In the genomic region with DNA sequence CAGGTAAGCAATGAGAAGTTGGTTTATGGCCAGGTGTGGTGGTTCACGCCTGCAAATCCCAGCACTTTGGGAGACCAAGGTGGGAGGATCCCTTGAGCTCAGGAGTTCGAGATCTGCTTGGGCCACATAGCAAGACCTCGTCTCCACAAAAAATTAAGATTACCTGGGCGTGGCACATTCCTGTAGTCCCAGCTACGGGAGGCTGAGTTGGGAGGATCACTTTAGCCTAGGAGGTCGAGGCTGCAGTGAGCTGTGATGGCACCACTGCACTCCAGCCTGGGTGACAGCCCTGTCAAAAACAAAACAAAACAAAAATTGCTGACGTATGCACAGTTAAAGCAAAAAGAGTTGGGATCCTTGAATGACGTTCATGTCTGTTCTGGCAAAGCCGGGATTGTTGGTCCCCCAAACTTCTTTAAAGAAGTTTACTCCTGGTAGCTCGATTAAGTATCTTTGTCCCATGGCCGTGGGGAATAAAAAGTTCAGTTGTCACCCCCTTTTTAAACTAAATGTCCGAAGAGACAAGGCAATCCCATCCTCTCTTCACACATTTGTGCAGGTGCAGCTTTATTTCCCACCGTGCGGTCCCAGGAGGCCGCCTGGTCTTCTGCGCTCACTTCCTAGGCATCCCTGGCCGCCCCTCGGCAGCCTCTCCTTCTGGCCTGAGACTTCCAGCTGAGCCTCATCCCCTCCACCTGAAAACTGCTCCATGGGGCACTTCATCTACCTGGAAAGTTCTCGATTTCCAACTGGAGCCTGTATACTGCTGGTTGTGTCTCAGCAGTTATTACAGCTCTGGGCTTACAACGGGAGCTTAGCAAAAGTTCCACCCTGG, we compare ENCODE assay signal across 1 cellular context.
TF ChIP-seq lines count a peak whose summit lies in the region.

No MANE protein-coding gene starts in this region.

TF ChIP-seq in HepG2, 621 proteins besides CTCF, POLR2A, EP300 and RAD21 (continued from another document):
- TF ChIP-seq, protein P1, sequence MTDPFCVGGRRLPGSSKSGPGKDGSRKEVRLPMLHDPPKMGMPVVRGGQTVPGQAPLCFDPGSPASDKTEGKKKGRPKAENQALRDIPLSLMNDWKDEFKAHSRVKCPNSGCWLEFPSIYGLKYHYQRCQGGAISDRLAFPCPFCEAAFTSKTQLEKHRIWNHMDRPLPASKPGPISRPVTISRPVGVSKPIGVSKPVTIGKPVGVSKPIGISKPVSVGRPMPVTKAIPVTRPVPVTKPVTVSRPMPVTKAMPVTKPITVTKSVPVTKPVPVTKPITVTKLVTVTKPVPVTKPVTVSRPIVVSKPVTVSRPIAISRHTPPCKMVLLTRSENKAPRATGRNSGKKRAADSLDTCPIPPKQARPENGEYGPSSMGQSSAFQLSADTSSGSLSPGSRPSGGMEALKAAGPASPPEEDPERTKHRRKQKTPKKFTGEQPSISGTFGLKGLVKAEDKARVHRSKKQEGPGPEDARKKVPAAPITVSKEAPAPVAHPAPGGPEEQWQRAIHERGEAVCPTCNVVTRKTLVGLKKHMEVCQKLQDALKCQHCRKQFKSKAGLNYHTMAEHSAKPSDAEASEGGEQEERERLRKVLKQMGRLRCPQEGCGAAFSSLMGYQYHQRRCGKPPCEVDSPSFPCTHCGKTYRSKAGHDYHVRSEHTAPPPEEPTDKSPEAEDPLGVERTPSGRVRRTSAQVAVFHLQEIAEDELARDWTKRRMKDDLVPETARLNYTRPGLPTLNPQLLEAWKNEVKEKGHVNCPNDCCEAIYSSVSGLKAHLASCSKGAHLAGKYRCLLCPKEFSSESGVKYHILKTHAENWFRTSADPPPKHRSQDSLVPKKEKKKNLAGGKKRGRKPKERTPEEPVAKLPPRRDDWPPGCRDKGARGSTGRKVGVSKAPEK (CRISPR knock-in tag; IDR thresholded peaks at IDR 0.05; ENCODE audit: borderline replicate concordance): no peak
- peak; percentile 58; the same call in 1 of the 2 replicates for TF ChIP-seq NKX3-1 (CRISPR knock-in tag; IDR thresholded peaks at IDR 0.05)
- 0 out of 2 replicates have a peak, but pooled peaks have one; percentile 19 for TF ChIP-seq BRCA1 (CRISPR knock-in tag; IDR thresholded peaks at IDR 0.05)
- 0 out of 2 replicates have a peak, but pooled peaks have one; percentile 30 for TF ChIP-seq ZMYM2 (CRISPR knock-in tag; IDR thresholded peaks at IDR 0.05)
- TF ChIP-seq ZNF232 (CRISPR knock-in tag; IDR thresholded peaks at IDR 0.05; ENCODE audit: borderline replicate concordance): peak; percentile 47; the same call in 1 of the 2 replicates
- peak; percentile 25; the same call in 1 of the 2 replicates for TF ChIP-seq ISL2 (CRISPR knock-in tag; IDR thresholded peaks at IDR 0.05)
- no peak for TF ChIP-seq GTF3A (CRISPR knock-in tag; conservative IDR thresholded peaks at IDR 0.05)
- peak; percentile 10; the same call in 1 of the 2 replicates for TF ChIP-seq KDM4B (CRISPR knock-in tag; IDR thresholded peaks at IDR 0.05)
- TF ChIP-seq CENPX (CRISPR knock-in tag; IDR thresholded peaks at IDR 0.05): no peak
- TF ChIP-seq KLF16 (CRISPR knock-in tag; IDR thresholded peaks at IDR 0.05): 0 out of 4 replicates have a peak, but pooled peaks of 1 of the 2 experiments have one; percentile 9
- no peak for TF ChIP-seq ZNF207 (IDR thresholded peaks at IDR 0.05; ENCODE audit: borderline replicate concordance)
- TF ChIP-seq POLR2AphosphoS5 (IDR thresholded peaks at IDR 0.05; ENCODE audit: low read depth, low read length): no peak
- TF ChIP-seq TEAD3 (CRISPR knock-in tag; optimal IDR thresholded peaks at IDR 0.05; ENCODE audit: borderline replicate concordance): peak; percentile 50
- TF ChIP-seq HOXA7 (CRISPR knock-in tag; IDR thresholded peaks at IDR 0.05): no peak
- TF ChIP-seq MED8 (CRISPR knock-in tag; IDR thresholded peaks at IDR 0.05; ENCODE audit: insufficient replicate concordance): no peak
- no peak for TF ChIP-seq SMYD3 (CRISPR knock-in tag; IDR thresholded peaks at IDR 0.05)
- no peak for TF ChIP-seq GATA4 (IDR thresholded peaks at IDR 0.05; ENCODE audit: borderline replicate concordance, low read depth)
- TF ChIP-seq ZFP36L2 (CRISPR knock-in tag; IDR thresholded peaks at IDR 0.05): no peak
- TF ChIP-seq MAFF (IDR thresholded peaks at IDR 0.05; ENCODE audit: low read depth, low read length): peak; percentile 98
- TF ChIP-seq ISX (CRISPR knock-in tag; conservative IDR thresholded peaks at IDR 0.05): peak; percentile 87; the same call in 1 of the 2 replicates
- TF ChIP-seq ZNF746 (CRISPR knock-in tag; IDR thresholded peaks at IDR 0.05): 0 out of 2 replicates have a peak, but pooled peaks have one; percentile 19
- TF ChIP-seq, protein P2, sequence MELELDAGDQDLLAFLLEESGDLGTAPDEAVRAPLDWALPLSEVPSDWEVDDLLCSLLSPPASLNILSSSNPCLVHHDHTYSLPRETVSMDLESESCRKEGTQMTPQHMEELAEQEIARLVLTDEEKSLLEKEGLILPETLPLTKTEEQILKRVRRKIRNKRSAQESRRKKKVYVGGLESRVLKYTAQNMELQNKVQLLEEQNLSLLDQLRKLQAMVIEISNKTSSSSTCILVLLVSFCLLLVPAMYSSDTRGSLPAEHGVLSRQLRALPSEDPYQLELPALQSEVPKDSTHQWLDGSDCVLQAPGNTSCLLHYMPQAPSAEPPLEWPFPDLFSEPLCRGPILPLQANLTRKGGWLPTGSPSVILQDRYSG (CRISPR knock-in tag; IDR thresholded peaks at IDR 0.05): peak; percentile 6; the same call in 1 of the 2 replicates
- TF ChIP-seq ZNF781 (CRISPR knock-in tag; IDR thresholded peaks at IDR 0.05; ENCODE audit: borderline replicate concordance, not compliant biosample characterization): peak; percentile 12
- no peak for TF ChIP-seq DPF2 (CRISPR knock-in tag; IDR thresholded peaks at IDR 0.05; ENCODE audit: borderline replicate concordance, low read depth)
- no peak for TF ChIP-seq ZNF747 (CRISPR knock-in tag; IDR thresholded peaks at IDR 0.05; ENCODE audit: borderline replicate concordance)
- peak; percentile 99 for TF ChIP-seq MAFK (conservative IDR thresholded peaks at IDR 0.05 in 1 of 2, IDR thresholded peaks at IDR 0.05 in 1 of 2; ENCODE audit: low read length in 2 of 2)
- TF ChIP-seq, protein P3, sequence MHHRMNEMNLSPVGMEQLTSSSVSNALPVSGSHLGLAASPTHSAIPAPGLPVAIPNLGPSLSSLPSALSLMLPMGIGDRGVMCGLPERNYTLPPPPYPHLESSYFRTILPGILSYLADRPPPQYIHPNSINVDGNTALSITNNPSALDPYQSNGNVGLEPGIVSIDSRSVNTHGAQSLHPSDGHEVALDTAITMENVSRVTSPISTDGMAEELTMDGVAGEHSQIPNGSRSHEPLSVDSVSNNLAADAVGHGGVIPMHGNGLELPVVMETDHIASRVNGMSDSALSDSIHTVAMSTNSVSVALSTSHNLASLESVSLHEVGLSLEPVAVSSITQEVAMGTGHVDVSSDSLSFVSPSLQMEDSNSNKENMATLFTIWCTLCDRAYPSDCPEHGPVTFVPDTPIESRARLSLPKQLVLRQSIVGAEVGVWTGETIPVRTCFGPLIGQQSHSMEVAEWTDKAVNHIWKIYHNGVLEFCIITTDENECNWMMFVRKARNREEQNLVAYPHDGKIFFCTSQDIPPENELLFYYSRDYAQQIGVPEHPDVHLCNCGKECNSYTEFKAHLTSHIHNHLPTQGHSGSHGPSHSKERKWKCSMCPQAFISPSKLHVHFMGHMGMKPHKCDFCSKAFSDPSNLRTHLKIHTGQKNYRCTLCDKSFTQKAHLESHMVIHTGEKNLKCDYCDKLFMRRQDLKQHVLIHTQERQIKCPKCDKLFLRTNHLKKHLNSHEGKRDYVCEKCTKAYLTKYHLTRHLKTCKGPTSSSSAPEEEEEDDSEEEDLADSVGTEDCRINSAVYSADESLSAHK (CRISPR knock-in tag; IDR thresholded peaks at IDR 0.05; ENCODE audit: borderline replicate concordance): no peak
- 0 out of 2 replicates have a peak, but pooled peaks have one; percentile 51 for TF ChIP-seq ZNF749 (CRISPR knock-in tag; IDR thresholded peaks at IDR 0.05; ENCODE audit: borderline replicate concordance)
